ENCODE assay signal across 7 cellular contexts in genomic region chr14:96275182-96276112, GRCh38. TPM values are rescaled to one million over a fixed set of nuclear protein-coding genes. Genes with fewer than 3 reads are reported as not detected.
DNase-seq lines count a peak whose midpoint lies in the region; ATAC-seq, FAIRE-seq and TF ChIP-seq lines count a peak whose summit lies in the region.

No MANE protein-coding gene starts in this region.

- DNase-seq in GM12891 (ENCODE audit: insufficient read length, low spot score): peak; percentile 61
- peak; percentile 27 for DNase-seq in NCI-H146 (lab: John Stamatoyannopoulos, UW)
- peak; percentile 70 for DNase-seq in MCF 10A (ENCODE audit: unreplicated experiment)
- DNase-seq in kidney epithelial cell (ENCODE audit: low read depth): peak; percentile 18
- peak; percentile 57 to 75 for DNase-seq in stimulated activated CD4-positive, alpha-beta T cell treated with anti-CD3 and anti-CD28 coated beads, Interleukin-1b, Interleukin-23, amount 100 ng/mL, for 4 hours (ENCODE audit: low read depth in 2 of 2)

- no peak overlapping the region for H3K4me3 Mint-ChIP-seq in MCF 10A (ENCODE audit: unreplicated experiment)

- no peak for TF ChIP-seq POLR2A in GM12891 (IDR thresholded peaks at IDR 0.05; ENCODE audit: low read depth, low read length)

- ATAC-seq in GM21717 (IDR thresholded peaks at IDR 0.05; ENCODE audit: unreplicated experiment): no peak

- BruUV-seq in MCF 10A (replicated peaks; lab: Mats Ljungman, UMichigan): TSS peak; percentile 22

- CTCF ChIA-PET in MCF 10A (lab: Yijun Ruan, JAX): interaction anchor here (0.6 to 10.2 kb wide), 33 partner anchors 10 to 730 kb away, joined by 3 to 298 read pairs (median 4); partner anchors contain the start of genes BDKRB1 and BDKRB2

- H3K36me3 Mint-ChIP-seq in MCF 10A (ENCODE audit: insufficient read depth, unreplicated experiment): peaks cover 13% of the 10 kb centered on the region

- no peaks in the 10 kb centered on the region for H3K27me3 Mint-ChIP-seq in MCF 10A (ENCODE audit: insufficient read depth, unreplicated experiment)

- no peak overlapping the region for H3K27ac Mint-ChIP-seq in MCF 10A (ENCODE audit: low read depth, unreplicated experiment)

- intact Hi-C loops in MCF 10A (cut with micrococcal nuclease): loop anchor here (1.0 to 10.0 kb wide), 4 partner anchors 175 to 711 kb away; no protein-coding TSS in a partner anchor

- H3K4me3 ChIP-seq in kidney epithelial cell (ENCODE audit: low read depth, low read length): no peak overlapping the region

- TF ChIP-seq CTCF in VCaP (conservative IDR thresholded peaks at IDR 0.05) (peak; percentile 96), MCF 10A (IDR thresholded peaks at IDR 0.05; ENCODE audit: unreplicated experiment) (peak; percentile 94), kidney epithelial cell (IDR thresholded peaks at IDR 0.05; ENCODE audit: insufficient read depth, low read length, poor library complexity, severe bottlenecking) (peak; percentile 97)

- FAIRE-seq in GM12891 (lab: Jason Lieb, UNC): peak; percentile 78

- no peak overlapping the region for H3K27ac ChIP-seq in VCaP

- H3K9me3 Mint-ChIP-seq in MCF 10A (ENCODE audit: unreplicated experiment): no peaks in the 10 kb centered on the region

- POLR2A ChIA-PET in MCF 10A (lab: Yijun Ruan, JAX): interaction anchor here (0.6 to 2.3 kb wide), 6 partner anchors 12 to 177 kb away, joined by 4 to 8 read pairs (median 5); no protein-coding TSS in a partner anchor

- H3K36me3 ChIP-seq in kidney epithelial cell (ENCODE audit: control insufficient read depth, insufficient read depth, low read length): no peaks in the 10 kb centered on the region

- H3K4me1 Mint-ChIP-seq in MCF 10A (ENCODE audit: insufficient read depth, unreplicated experiment): peaks cover 11% of the 10 kb centered on the region

- no peaks in the 10 kb centered on the region for H3K27me3 ChIP-seq in kidney epithelial cell (ENCODE audit: control insufficient read depth, insufficient read depth, low read length)

TF ChIP-seq in GM12891, 5 proteins besides CTCF, POLR2A, EP300 and RAD21:
- TF ChIP-seq SPI1 (IDR thresholded peaks at IDR 0.05; ENCODE audit: low read depth, low read length) (no peak), TAF1 (IDR thresholded peaks at IDR 0.05; ENCODE audit: low read depth, low read length) (no peak), PAX5 (IDR thresholded peaks at IDR 0.05; ENCODE audit: insufficient read depth, low read length, severe bottlenecking) (no peak), POLR2AphosphoS5 (IDR thresholded peaks at IDR 0.05; ENCODE audit: low read depth, low read length) (no peak), POU2F2 (IDR thresholded peaks at IDR 0.05; ENCODE audit: low read depth, low read length) (no peak)
TF ChIP-seq in GM12891: peak in this region for 0.

RNA-seq across cellular contexts. Expression of gene BDKRB1, which starts 19.4 kb away (rescaled TPM):
- 0.35 TPM for polyA plus RNA-seq in GM12891 (2012; ENCODE audit: low read depth, missing spikeins)
- total RNA-seq in MCF 10A (2022) (0.32 and 0.51 TPM in 2 replicates), kidney epithelial cell (0.17 TPM in 1 of 2 replicates, not detected in the other)

Comparison
In these comparisons a context has a peak if more than half of its experiments do, and no peak if none do; other contexts are left out.
1. DNase-seq: peak in every context shown above with its lines; median percentile 70 in MCF 10A; 66 in stimulated activated CD4-positive, alpha-beta T cell treated with anti-CD3 and anti-CD28 coated beads, Interleukin-1b, Interleukin-23, amount 100 ng/mL, for 4 hours; 61 in GM12891; 27 in NCI-H146; 18 in kidney epithelial cell.